Comparison of ENCODE assay signal across 1 cellular context in genomic region chr3:186187876-186188275, GRCh38.
TF ChIP-seq lines count a peak whose summit lies in the region.

No MANE protein-coding gene starts in this region.

TF ChIP-seq in HepG2, 621 proteins besides CTCF, POLR2A, EP300 and RAD21 (continued from another document):
- TF ChIP-seq AGO2 (optimal IDR thresholded peaks at IDR 0.05; ENCODE audit: low read depth, low read length) (no peak), MAFK (conservative IDR thresholded peaks at IDR 0.05 in 1 of 2, IDR thresholded peaks at IDR 0.05 in 1 of 2; ENCODE audit: low read length in 2 of 2) (peak; percentile 78 to 89), ZNF839 (CRISPR knock-in tag; IDR thresholded peaks at IDR 0.05; ENCODE audit: borderline replicate concordance) (no peak)
TF ChIP-seq in HepG2: peak in this region for 2.
